ENCODE assay signal across 11 cellular contexts in genomic region chr7:84529480-84530205, GRCh38.
DNase-seq lines count a peak whose midpoint lies in the region; ATAC-seq and TF ChIP-seq lines count a peak whose summit lies in the region.
"Had no signal": no experiment of that assay in that cellular context is flagged by ENCODE, and none has a peak within 500 bp of the region (broad histone marks: within the 10 kb centered on the region; RNA-seq: fewer than 3 reads in every experiment).

No MANE protein-coding gene starts in this region.

- H3K36me3 Mint-ChIP-seq in stimulated activated memory B cell treated with anti-CD40 and anti-IgM and Interleukin-4, amounts not matched to agents 10 μg/mL and 1 μg/mL and 100 μg/mL, for 72 hours: no peaks in the 10 kb centered on the region

- no peak overlapping the region for H2AFZ ChIP-seq in fibroblast of lung (ENCODE audit: low read length)

- no peaks in the 10 kb centered on the region for H3K4me1 Mint-ChIP-seq in stimulated activated memory B cell treated with anti-CD40 and anti-IgM and Interleukin-4, amounts not matched to agents 10 μg/mL and 1 μg/mL and 100 μg/mL, for 72 hours

- H4K20me1 ChIP-seq in fibroblast of lung (ENCODE audit: control insufficient read depth, extremely low read depth, insufficient read depth, low read length): no peaks in the 10 kb centered on the region

- H3K4me3 Mint-ChIP-seq in stimulated activated memory B cell treated with anti-CD40 and anti-IgM and Interleukin-4, amounts not matched to agents 10 μg/mL and 1 μg/mL and 100 μg/mL, for 72 hours: no peak overlapping the region

- H3K79me2 ChIP-seq in fibroblast of lung (ENCODE audit: control insufficient read depth, insufficient read depth, low read length): no peaks in the 10 kb centered on the region

- 42 to 70% methylated on average over 3 of the region's 3 CpGs for WGBS in sigmoid colon, 2 donors

- no TSS peak for BruUV-seq in Panc1 (replicated peaks; lab: Mats Ljungman, UMichigan)

- H3K4me3 ChIP-seq in Panc1 (ENCODE audit: low read depth in 2 of 2, low read length in 2 of 2): no peak overlapping the region
- H3K4me3 ChIP-seq in fibroblast of lung (replicated peaks in 1 of 4; ENCODE audit: control extremely low read depth in 1 of 4, insufficient read depth in 1 of 4, low read depth in 3 of 4, low read length in 4 of 4): no peak overlapping the region
- H3K4me3 ChIP-seq in sigmoid colon: no peak overlapping the region

- no peak for TF ChIP-seq CTCF in Panc1 (IDR thresholded peaks at IDR 0.05)
- no peak for TF ChIP-seq CTCF in fibroblast of lung (conservative IDR thresholded peaks at IDR 0.05 in 1 of 2, IDR thresholded peaks at IDR 0.05 in 1 of 2; ENCODE audit: low read depth in 1 of 2, low read length in 2 of 2)
- no peak for TF ChIP-seq CTCF in sigmoid colon (IDR thresholded peaks at IDR 0.05)

- ATAC-seq in Panc1 (peak; percentile 98), HG02973 (IDR thresholded peaks at IDR 0.05; ENCODE audit: unreplicated experiment) (no peak)
- no peak for ATAC-seq in stimulated activated memory B cell treated with anti-CD40 and anti-IgM and Interleukin-4, amounts not matched to agents 10 μg/mL and 1 μg/mL and 100 μg/mL, for 72 hours

- no peaks in the 10 kb centered on the region for H3K27me3 Mint-ChIP-seq in stimulated activated memory B cell treated with anti-CD40 and anti-IgM and Interleukin-4, amounts not matched to agents 10 μg/mL and 1 μg/mL and 100 μg/mL, for 72 hours

- H3K27ac Mint-ChIP-seq in stimulated activated memory B cell treated with anti-CD40 and anti-IgM and Interleukin-4, amounts not matched to agents 10 μg/mL and 1 μg/mL and 100 μg/mL, for 72 hours: no peak overlapping the region

- no peak for TF ChIP-seq POLR2A in sigmoid colon (IDR thresholded peaks at IDR 0.05)

- CTCF ChIA-PET in Panc1 (lab: Charles Lee): no interaction called here

- H3K9ac ChIP-seq in fibroblast of lung (ENCODE audit: insufficient read depth, low read length): no peak overlapping the region

- POLR2A ChIA-PET in Panc1 (lab: Charles Lee): no interaction called here

- H3K27me3 ChIP-seq in Panc1 (ENCODE audit: control insufficient read depth, insufficient read depth, low read length) (no peaks in the 10 kb centered on the region), fibroblast of lung (ENCODE audit: control insufficient read depth, insufficient read depth, low read length) (no peaks in the 10 kb centered on the region), sigmoid colon (no peaks in the 10 kb centered on the region)

- H3K9me3 ChIP-seq in Panc1 (ENCODE audit: control insufficient read depth, insufficient read depth, low read depth, low read length): no peaks in the 10 kb centered on the region
- H3K9me3 ChIP-seq in fibroblast of lung (ENCODE audit: control insufficient read depth, insufficient read depth, low read depth, low read length): no peaks in the 10 kb centered on the region
- H3K9me3 ChIP-seq in sigmoid colon: no peaks in the 10 kb centered on the region

- H3K27ac ChIP-seq in Panc1 (ENCODE audit: low read length): peak overlapping the region; percentile 61
- H3K27ac ChIP-seq in fibroblast of lung (ENCODE audit: insufficient read depth, low read length): no peak overlapping the region
- peak overlapping the region; percentile 0 to 74 (median 63) for H3K27ac ChIP-seq in sigmoid colon

- no peak for TF ChIP-seq EP300 in sigmoid colon (IDR thresholded peaks at IDR 0.05)

- H3K36me3 ChIP-seq in Panc1 (ENCODE audit: control insufficient read depth, insufficient read depth, low read length): no peaks in the 10 kb centered on the region; the same call in 1 of the 2 replicates
- no peaks in the 10 kb centered on the region for H3K36me3 ChIP-seq in fibroblast of lung (ENCODE audit: control insufficient read depth, insufficient read depth, low read length)
- no peaks in the 10 kb centered on the region for H3K36me3 ChIP-seq in sigmoid colon

- peak; percentile 86 for DNase-seq in H4 (ENCODE audit: low spot score)
- peak; percentile 87 for DNase-seq in Panc1 (ENCODE audit: low read depth, low spot score)
- peak; percentile 58 to 89 for DNase-seq in fibroblast of lung (ENCODE audit: low read depth in 2 of 2)
- DNase-seq in sigmoid colon: no peak
- DNase-seq in activated CD4-positive, alpha-beta T cell treated with anti-CD3 and anti-CD28 coated beads for 48 hours: no peak
- DNase-seq in NCI-H1694 treated with DMSO at 0.1 percent for 48 hours (lab: John Stamatoyannopoulos, UW): no peak
- DNase-seq: left cardiac atrium, NCI-H2029 treated with DMSO at 0.1 percent for 48 hours, T-helper 2 cell had no signal

- no peaks in the 10 kb centered on the region for H3K9me3 Mint-ChIP-seq in stimulated activated memory B cell treated with anti-CD40 and anti-IgM and Interleukin-4, amounts not matched to agents 10 μg/mL and 1 μg/mL and 100 μg/mL, for 72 hours

- H3K4me1 ChIP-seq in Panc1 (ENCODE audit: control insufficient read depth, insufficient read depth, low read length) (peaks cover 8% of the 10 kb centered on the region), fibroblast of lung (ENCODE audit: control insufficient read depth, extremely low read depth, insufficient read depth, low read length) (peaks cover 5% of the 10 kb centered on the region), sigmoid colon (peaks cover 0 to 24% (median 12%) of the 10 kb centered on the region in 4 donors)

- intact Hi-C loops in Panc1 (cut with micrococcal nuclease; ENCODE audit: unreplicated experiment) (no loop called here), sigmoid colon (cut with DNase I) (no loop called here)

- in situ Hi-C loops in Panc1 (cut with HindIII; ENCODE audit: low pct_unique_long_range_greater_than_20kb, low sequenced_read_pairs): no loop called here

- H3K4me2 ChIP-seq in fibroblast of lung (ENCODE audit: extremely low read depth, insufficient read depth, low read length): no peak overlapping the region

Comparison
In these comparisons a context has a peak if more than half of its experiments do, and no peak if none do; other contexts are left out.
1. DNase-seq: peak in H4 (single experiment), Panc1 (single experiment) and fibroblast of lung (2 of 2); none in sigmoid colon (single experiment), activated CD4-positive, alpha-beta T cell treated with anti-CD3 and anti-CD28 coated beads for 48 hours (single experiment) and NCI-H1694 treated with DMSO at 0.1 percent for 48 hours (single experiment).